19 cellular contexts compared by ENCODE assay signal in the genomic region with DNA sequence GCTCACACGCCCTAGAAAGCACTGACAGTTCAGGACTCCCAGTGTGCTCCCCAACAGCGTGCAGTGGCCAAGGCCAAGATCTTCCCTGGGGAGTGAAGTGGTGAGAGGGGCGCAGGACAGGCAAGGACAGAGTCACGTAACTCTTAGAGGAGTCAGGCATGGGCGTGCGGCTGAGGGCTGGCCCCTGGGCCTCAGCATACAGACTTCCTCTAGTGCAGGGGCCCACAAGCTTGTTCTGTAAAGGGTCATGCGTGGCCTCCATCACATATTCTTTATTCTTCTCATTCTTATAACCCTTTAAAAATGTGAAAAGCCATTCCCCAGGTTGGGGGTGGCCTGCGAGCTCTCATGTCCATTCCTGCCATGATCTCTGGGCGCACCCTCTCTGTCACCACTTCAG. TPM values are rescaled to one million over a fixed set of nuclear protein-coding genes. Genes with fewer than 3 reads are reported as not detected.
DNase-seq lines count a peak whose midpoint lies in the region; ATAC-seq and TF ChIP-seq lines count a peak whose summit lies in the region.
"Had no signal": no experiment of that assay in that cellular context is flagged by ENCODE, and none has a peak within 500 bp of the region (broad histone marks: within the 10 kb centered on the region; RNA-seq: fewer than 3 reads in every experiment).

No MANE protein-coding gene starts in this region.

- peaks cover 34% of the 10 kb centered on the region for H3K36me3 Mint-ChIP-seq in stimulated activated naive CD8-positive, alpha-beta T cell treated with anti-CD3 and anti-CD28 coated beads, Interleukin-15, Interleukin-2, amounts not matched to agents 100 ng/mL and 50 ng/mL, for 24 hours (ENCODE audit: low read depth)
- H3K36me3 Mint-ChIP-seq in immature natural killer cell: peaks cover 17 to 44% (median 21%) of the 10 kb centered on the region in 3 donors
- peaks cover 17% of the 10 kb centered on the region for H3K36me3 Mint-ChIP-seq in type B pancreatic cell

- DNase-seq in activated CD8-positive, alpha-beta memory T cell treated with anti-CD3 and anti-CD28 coated beads for 24 hours: peak; percentile 44
- no peak for DNase-seq in activated CD8-positive, alpha-beta memory T cell treated with anti-CD3 and anti-CD28 coated beads, Interleukin-2, amount 50 U/mL, for 4 hours
- DNase-seq in stimulated activated naive CD8-positive, alpha-beta T cell treated with anti-CD3 and anti-CD28 coated beads, Interleukin-15, amount 100 ng/mL, for 72 hours: no peak
- no peak for DNase-seq in immature natural killer cell
- DNase-seq in type B pancreatic cell (ENCODE audit: extremely low spot score, unreplicated experiment): peak; percentile 53
- DNase-seq in central memory CD4-positive, alpha-beta T cell: no peak
- no peak for DNase-seq in activated gamma-delta T cell (lab: John Stamatoyannopoulos, UW)
- DNase-seq: activated CD8-positive, alpha-beta T cell treated with anti-CD3 and anti-CD28 coated beads for 36 hours; body of pancreas; gastrocnemius medialis; GDM1; GOT3; NCI-H1436 treated with DMSO at 0.1 percent for 48 hours; NCI-H2107; NCI-H510A; SIG-M5; SW 1271 had no signal

- no peaks in the 10 kb centered on the region for H3K9me3 Mint-ChIP-seq in stimulated activated naive CD8-positive, alpha-beta T cell treated with anti-CD3 and anti-CD28 coated beads, Interleukin-15, Interleukin-2, amounts not matched to agents 100 ng/mL and 50 ng/mL, for 24 hours
- no peaks in the 10 kb centered on the region for H3K9me3 Mint-ChIP-seq in stimulated activated naive CD8-positive, alpha-beta T cell treated with anti-CD3 and anti-CD28 coated beads, Interleukin-15, amount 100 ng/mL, for 72 hours
- H3K9me3 Mint-ChIP-seq in immature natural killer cell (no peaks in the 10 kb centered on the region), type B pancreatic cell (no peaks in the 10 kb centered on the region)
- H3K9me3 Mint-ChIP-seq: activated CD8-positive, alpha-beta T cell treated with anti-CD3 and anti-CD28 coated beads for 36 hours had no signal

- peak overlapping the region; percentile 43 for H3K27ac Mint-ChIP-seq in stimulated activated naive CD8-positive, alpha-beta T cell treated with anti-CD3 and anti-CD28 coated beads, Interleukin-15, Interleukin-2, amounts not matched to agents 100 ng/mL and 50 ng/mL, for 24 hours
- no peak overlapping the region for H3K27ac Mint-ChIP-seq in stimulated activated naive CD8-positive, alpha-beta T cell treated with anti-CD3 and anti-CD28 coated beads, Interleukin-15, amount 100 ng/mL, for 72 hours
- H3K27ac Mint-ChIP-seq in immature natural killer cell (peak overlapping the region in 5 of 6 donors; percentile 23 to 88 (median 51)), type B pancreatic cell (no peak overlapping the region)
- H3K27ac Mint-ChIP-seq: activated CD8-positive, alpha-beta T cell treated with anti-CD3 and anti-CD28 coated beads for 36 hours had no signal

- ATAC-seq in stimulated activated naive CD8-positive, alpha-beta T cell treated with anti-CD3 and anti-CD28 coated beads, Interleukin-15, amount 100 ng/mL, for 72 hours: no peak
- ATAC-seq: activated CD4-positive, CD25-positive, alpha-beta regulatory T cell treated with anti-CD3 and anti-CD28 coated beads, Interleukin-2, amount 50 U/mL, for 24 hours; activated CD8-positive, alpha-beta T cell treated with anti-CD3 and anti-CD28 coated beads for 36 hours; body of pancreas; gastrocnemius medialis had no signal

- peaks cover 4% of the 10 kb centered on the region for H3K4me1 Mint-ChIP-seq in stimulated activated naive CD8-positive, alpha-beta T cell treated with anti-CD3 and anti-CD28 coated beads, Interleukin-15, Interleukin-2, amounts not matched to agents 100 ng/mL and 50 ng/mL, for 24 hours (ENCODE audit: low read depth)
- peaks cover 12% of the 10 kb centered on the region for H3K4me1 Mint-ChIP-seq in stimulated activated naive CD8-positive, alpha-beta T cell treated with anti-CD3 and anti-CD28 coated beads, Interleukin-15, amount 100 ng/mL, for 72 hours
- H3K4me1 Mint-ChIP-seq in immature natural killer cell (peaks cover 4 to 12% of the 10 kb centered on the region in 2 donors), type B pancreatic cell (ENCODE audit: unreplicated experiment) (peaks cover 3% of the 10 kb centered on the region)

- H3K27me3 Mint-ChIP-seq in stimulated activated naive CD8-positive, alpha-beta T cell treated with anti-CD3 and anti-CD28 coated beads, Interleukin-15, Interleukin-2, amounts not matched to agents 100 ng/mL and 50 ng/mL, for 24 hours: no peaks in the 10 kb centered on the region
- no peaks in the 10 kb centered on the region for H3K27me3 Mint-ChIP-seq in stimulated activated naive CD8-positive, alpha-beta T cell treated with anti-CD3 and anti-CD28 coated beads, Interleukin-15, amount 100 ng/mL, for 72 hours
- peaks cover 0 to 7% (median 2%) of the 10 kb centered on the region in 3 donors for H3K27me3 Mint-ChIP-seq in immature natural killer cell (ENCODE audit: low read depth in 3 of 3)
- H3K27me3 Mint-ChIP-seq in type B pancreatic cell: no peaks in the 10 kb centered on the region
- H3K27me3 Mint-ChIP-seq: activated CD8-positive, alpha-beta T cell treated with anti-CD3 and anti-CD28 coated beads for 36 hours had no signal

- TF ChIP-seq CTCF in type B pancreatic cell (conservative IDR thresholded peaks at IDR 0.05): no peak

- no peak overlapping the region for H3K4me3 Mint-ChIP-seq in stimulated activated naive CD8-positive, alpha-beta T cell treated with anti-CD3 and anti-CD28 coated beads, Interleukin-15, Interleukin-2, amounts not matched to agents 100 ng/mL and 50 ng/mL, for 24 hours
- H3K4me3 Mint-ChIP-seq in stimulated activated naive CD8-positive, alpha-beta T cell treated with anti-CD3 and anti-CD28 coated beads, Interleukin-15, amount 100 ng/mL, for 72 hours: no peak overlapping the region
- no peak overlapping the region for H3K4me3 Mint-ChIP-seq in immature natural killer cell
- no peak overlapping the region for H3K4me3 Mint-ChIP-seq in type B pancreatic cell
- H3K4me3 Mint-ChIP-seq: activated CD8-positive, alpha-beta T cell treated with anti-CD3 and anti-CD28 coated beads for 36 hours had no signal

RNA-seq across cellular contexts. Expression of a gene that starts 25.2 kb away (rescaled TPM):
- 100 to 1,000 TPM in 1 of 3 donors, 10 to 100 TPM in 2; 78.3 to 117 (median 87.5) TPM for polyA plus RNA-seq in immature natural killer cell
- 52.0 and 55.0 TPM in 2 replicates for total RNA-seq in type B pancreatic cell (ENCODE audit: low replicate concordance)

RNA-seq across cellular contexts. Expression of a gene that starts 25.4 kb away (rescaled TPM):
- 10 to 100 TPM in 2 of 3 donors, 1 to 10 TPM in 1; 9.6 to 23.2 (median 12.4) TPM for polyA plus RNA-seq in immature natural killer cell
- 13.6 and 14.1 TPM in 2 replicates for total RNA-seq in type B pancreatic cell (ENCODE audit: low replicate concordance)

RNA-seq across cellular contexts. Expression of a gene that starts 28.3 kb away (rescaled TPM):
- 10 to 100 TPM; 20.3 to 32.2 (median 22.6) TPM for polyA plus RNA-seq in immature natural killer cell
- total RNA-seq in type B pancreatic cell (ENCODE audit: low replicate concordance): 42.9 and 44.2 TPM in 2 replicates

RNA-seq across cellular contexts. Expression of a gene that starts 28.5 kb away (rescaled TPM):
- 10 to 100 TPM; 28.3 to 38.3 (median 31.5) TPM for polyA plus RNA-seq in immature natural killer cell
- total RNA-seq in type B pancreatic cell (ENCODE audit: low replicate concordance): 11.6 and 12.4 TPM in 2 replicates

Comparison
In these comparisons a context has a peak if more than half of its experiments do, and no peak if none do; other contexts are left out.
1. DNase-seq: peak in activated CD8-positive, alpha-beta memory T cell treated with anti-CD3 and anti-CD28 coated beads for 24 hours (single experiment) and type B pancreatic cell (single experiment); none in activated CD8-positive, alpha-beta memory T cell treated with anti-CD3 and anti-CD28 coated beads, Interleukin-2, amount 50 U/mL, for 4 hours (single experiment), stimulated activated naive CD8-positive, alpha-beta T cell treated with anti-CD3 and anti-CD28 coated beads, Interleukin-15, amount 100 ng/mL, for 72 hours (0 of 2), immature natural killer cell (0 of 3), central memory CD4-positive, alpha-beta T cell (single experiment) and activated gamma-delta T cell (single experiment).
2. H3K27ac Mint-ChIP-seq: peak in stimulated activated naive CD8-positive, alpha-beta T cell treated with anti-CD3 and anti-CD28 coated beads, Interleukin-15, Interleukin-2, amounts not matched to agents 100 ng/mL and 50 ng/mL, for 24 hours (single experiment) and immature natural killer cell (5 of 6); none in stimulated activated naive CD8-positive, alpha-beta T cell treated with anti-CD3 and anti-CD28 coated beads, Interleukin-15, amount 100 ng/mL, for 72 hours (0 of 2) and type B pancreatic cell (single experiment).